ENCODE assay signal across 8 cellular contexts in genomic region chr4:147481577-147482109, GRCh38. TPM values are rescaled to one million over a fixed set of nuclear protein-coding genes. Genes with fewer than 3 reads are reported as not detected.
DNase-seq lines count a peak whose midpoint lies in the region; ATAC-seq and TF ChIP-seq lines count a peak whose summit lies in the region.

No MANE protein-coding gene starts in this region.

- 1 to 2% (median 1%) methylated on average over 13 of the region's 13 CpGs for WGBS in ovary, 3 donors

- peaks cover 0 to 11% (median 0%) of the 10 kb centered on the region in 6 donors for H3K9me3 Mint-ChIP-seq in immature natural killer cell

- no peak for TF ChIP-seq POLR2A in ovary (IDR thresholded peaks at IDR 0.05)

- H3K9me3 ChIP-seq in SJSA1 (replicated peaks): no peaks in the 10 kb centered on the region
- no peaks in the 10 kb centered on the region for H3K9me3 ChIP-seq in ovary

- ATAC-seq in left cardiac atrium: peak; percentile 22 to 27

- H3K27me3 ChIP-seq in SJSA1 (replicated peaks): no peaks in the 10 kb centered on the region
- H3K27me3 ChIP-seq in ovary: no peaks in the 10 kb centered on the region

- H3K36me3 Mint-ChIP-seq in immature natural killer cell: no peaks in the 10 kb centered on the region

- peaks cover 2 to 8% (median 2%) of the 10 kb centered on the region in 3 donors for H3K27me3 Mint-ChIP-seq in immature natural killer cell (ENCODE audit: low read depth in 3 of 3)

- no peak overlapping the region for H3K27ac Mint-ChIP-seq in immature natural killer cell

- H3K4me3 ChIP-seq in SJSA1 (peak overlapping the region; percentile 52), ovary (peak overlapping the region; percentile 61)

- H3K27ac ChIP-seq in SJSA1: no peak overlapping the region
- peak overlapping the region; percentile 65 to 81 for H3K27ac ChIP-seq in ovary

- no peak overlapping the region for H3K4me3 Mint-ChIP-seq in immature natural killer cell

- H3K36me3 ChIP-seq in SJSA1 (no peaks in the 10 kb centered on the region), ovary (no peaks in the 10 kb centered on the region)

- H3K4me1 ChIP-seq in SJSA1 (replicated peaks) (peaks cover 16% of the 10 kb centered on the region), ovary (ENCODE audit: insufficient read depth) (peaks cover 9% of the 10 kb centered on the region)

- DNase-seq in AG20443 (ENCODE audit: low spot score): peak; percentile 25
- no peak for DNase-seq in SJSA1 (ENCODE audit: low read depth in 1 of 2, low spot score in 2 of 2)
- no peak for DNase-seq in left cardiac atrium
- peak; percentile 24 to 54 (median 37) for DNase-seq in ovary
- no peak for DNase-seq in DMS79 (lab: John Stamatoyannopoulos, UW)
- DNase-seq in immature natural killer cell: no peak
- no peak for DNase-seq in GOT3 (lab: John Stamatoyannopoulos, UW)
- no peak for DNase-seq in GM19240 (ENCODE audit: insufficient read length, low spot score)

- no peak for TF ChIP-seq EP300 in ovary (IDR thresholded peaks at IDR 0.05)

- no peak for TF ChIP-seq CTCF in ovary (IDR thresholded peaks at IDR 0.05)

- no peaks in the 10 kb centered on the region for H3K4me1 Mint-ChIP-seq in immature natural killer cell

- intact Hi-C loops in left cardiac atrium (cut with DNase I): loop anchor here in 1 of 2 donors (5.0 to 10.0 kb wide), 4 partner anchors 106 to 319 kb away; no protein-coding TSS in a partner anchor
- intact Hi-C loops in ovary (cut with DNase I): loop anchor here in 1 of 4 donors (10.0 kb wide), 1 partner anchor 117 kb away; no protein-coding TSS in a partner anchor

RNA-seq across cellular contexts. Expression of gene EDNRA, which starts 0.7 kb away (rescaled TPM):
- 2.9 and 4.9 TPM in 2 replicates for total RNA-seq in SJSA1 (2014; rRNA removed; shearing (Covaris generic))
- total RNA-seq in left cardiac atrium (10 to 100 TPM; 29.2 to 76.3 TPM), ovary (100 to 1,000 TPM in 1 of 7 donors, 10 to 100 TPM in 6; 28.4 to 110 (median 61.7) TPM)
- polyA plus RNA-seq in ovary (10 to 100 TPM; 36.3 to 86.5 TPM), immature natural killer cell (not detected)

Comparison
In these comparisons a context has a peak if more than half of its experiments do, and no peak if none do; other contexts are left out.
1. DNase-seq: peak in AG20443 (single experiment) and ovary (5 of 5); none in SJSA1 (0 of 2), left cardiac atrium (single experiment), DMS79 (single experiment), immature natural killer cell (0 of 3), GOT3 (single experiment) and GM19240 (single experiment).